Comparison of ENCODE assay signal across 25 cellular contexts in genomic region chr14:104109121-104109541, GRCh38. TPM values are rescaled to one million over a fixed set of nuclear protein-coding genes. Genes with fewer than 3 reads are reported as not detected.
A peak's percentile ranks its signal among the peaks of the same experiment; 100 is the strongest.
DNase-seq lines count a peak whose midpoint lies in the region; ATAC-seq and TF ChIP-seq lines count a peak whose summit lies in the region.
"Had no signal": no experiment of that assay in that cellular context is flagged by ENCODE, and none has a peak within 500 bp of the region (broad histone marks: within the 10 kb centered on the region; RNA-seq: fewer than 3 reads in every experiment).

No MANE protein-coding gene starts in this region.

- H3K27me3 ChIP-seq in SK-N-SH (ENCODE audit: insufficient read depth) = no peaks in the 10 kb centered on the region
- no peaks in the 10 kb centered on the region for H3K27me3 ChIP-seq in endodermal cell (ENCODE audit: control insufficient read depth, insufficient read depth, low read length, poor library complexity, severe bottlenecking)
- H3K27me3 ChIP-seq in neural progenitor cell = peaks cover 1% of the 10 kb centered on the region
- H3K27me3 ChIP-seq in Karpas-422 (ENCODE audit: low read length) = no peaks in the 10 kb centered on the region

- H2AFZ ChIP-seq in SK-N-SH (ENCODE audit: low read depth) (no peak overlapping the region), neural progenitor cell (replicated peaks) (no peak overlapping the region), Karpas-422 (ENCODE audit: low read length) (no peak overlapping the region)

- DNase-seq in SK-N-SH = peak; percentile 21
- peak; percentile 40 for DNase-seq in CD14-positive monocyte (ENCODE audit: low spot score)
- peak; percentile 48 for DNase-seq in endodermal cell
- DNase-seq in neural progenitor cell (ENCODE audit: low spot score) = no peak
- no peak for DNase-seq in Karpas-422
- DNase-seq in globus pallidus (ENCODE audit: low spot score) = no peak
- DNase-seq: activated CD8-positive, alpha-beta memory T cell treated with anti-CD3 and anti-CD28 coated beads for 24 hours; activated T-cell treated with anti-CD3 and anti-CD28 coated beads, Interleukin-2, amount 50 U/mL, for 48 hours; caudate nucleus; dermis blood vessel endothelial cell; NCI-H1105; NCI-H2081; NCI-H226; NCI-H774; stimulated activated CD8-positive, alpha-beta memory T cell treated with anti-CD3 and anti-CD28 coated beads, Interleukin-4, amount 100 ng/mL, for 48 hours; SW 1271; trophoblast cell had no signal

- peaks cover 0 to 18% of the 10 kb centered on the region in 2 experiments; a peak in 1 of 4 replicates for H3K4me1 ChIP-seq in SK-N-SH (ENCODE audit: control insufficient read depth in 1 of 2, insufficient read depth in 2 of 2, low read depth in 1 of 2, low read length in 1 of 2)
- H3K4me1 ChIP-seq in endodermal cell (ENCODE audit: control insufficient read depth, insufficient read depth, low read length) = no peaks in the 10 kb centered on the region
- H3K4me1 ChIP-seq in neural progenitor cell = peaks cover 18% of the 10 kb centered on the region
- no peaks in the 10 kb centered on the region for H3K4me1 ChIP-seq in Karpas-422 (ENCODE audit: low read length)
- H3K4me1 ChIP-seq: heart left ventricle had no signal

- no peak overlapping the region for H3K4me3 ChIP-seq in SK-N-SH (ENCODE audit: low read depth in 2 of 2, low read length in 1 of 2)
- H3K4me3 ChIP-seq in endodermal cell (ENCODE audit: low read length) = no peak overlapping the region
- H3K4me3 ChIP-seq in neural progenitor cell = no peak overlapping the region
- no peak overlapping the region for H3K4me3 ChIP-seq in Karpas-422 (ENCODE audit: low read length)
- H3K4me3 ChIP-seq: heart left ventricle had no signal

- intact Hi-C loops in CD14-positive monocyte (cut with micrococcal nuclease) = no loop called here

- no peak overlapping the region for H3K27ac ChIP-seq in SK-N-SH (ENCODE audit: low read depth in 2 of 2, low read length in 1 of 2)
- H3K27ac ChIP-seq in endodermal cell (ENCODE audit: low read depth, low read length) = no peak overlapping the region
- H3K27ac ChIP-seq in neural progenitor cell = no peak overlapping the region
- H3K27ac ChIP-seq in Karpas-422 (ENCODE audit: low read length) = no peak overlapping the region
- H3K27ac ChIP-seq: 22Rv1, heart left ventricle had no signal

- ATAC-seq in SK-N-SH treated with all-trans-retinoic acid at 6 μM for 48 hours (no peak), GM18519 (IDR thresholded peaks at IDR 0.05; ENCODE audit: low FRiP score, unreplicated experiment) (no peak)
- ATAC-seq: activated naive CD4-positive, alpha-beta T cell treated with anti-CD3 and anti-CD28 coated beads, Interleukin-2, amount 50 U/mL, for 72 hours; heart left ventricle had no signal

- POLR2A ChIA-PET in SK-N-SH (lab: Yijun Ruan, JAX) = no interaction called here

- TF ChIP-seq EP300 in SK-N-SH (IDR thresholded peaks at IDR 0.05; ENCODE audit: borderline replicate concordance in 1 of 2, low read depth in 1 of 2, low read length in 1 of 2) = no peak

- H3K9ac ChIP-seq in SK-N-SH = no peak overlapping the region
- H3K9ac ChIP-seq in endodermal cell (ENCODE audit: extremely low read depth, low read length, poor library complexity, severe bottlenecking) = no peak overlapping the region
- no peak overlapping the region for H3K9ac ChIP-seq in neural progenitor cell
- H3K9ac ChIP-seq in Karpas-422 (ENCODE audit: low read length) = no peak overlapping the region

- no peak overlapping the region for H3K4me3 Mint-ChIP-seq in CD14-positive monocyte
- no peak overlapping the region for H3K4me3 Mint-ChIP-seq in endodermal cell
- H3K4me3 Mint-ChIP-seq in neural progenitor cell = no peak overlapping the region
- H3K4me3 Mint-ChIP-seq: CD4-positive, alpha-beta T cell; nephron had no signal

- H3K9me3 Mint-ChIP-seq in CD14-positive monocyte (no peaks in the 10 kb centered on the region), endodermal cell (no peaks in the 10 kb centered on the region), neural progenitor cell (no peaks in the 10 kb centered on the region)
- H3K9me3 Mint-ChIP-seq: activated naive CD4-positive, alpha-beta T cell treated with anti-CD3 and anti-CD28 coated beads, Interleukin-2, amount 50 U/mL, for 72 hours; CD4-positive, alpha-beta T cell; nephron had no signal

- H3K4me1 Mint-ChIP-seq in CD14-positive monocyte = no peaks in the 10 kb centered on the region
- no peaks in the 10 kb centered on the region for H3K4me1 Mint-ChIP-seq in endodermal cell
- H3K4me1 Mint-ChIP-seq in neural progenitor cell = peaks cover 17% of the 10 kb centered on the region
- H3K4me1 Mint-ChIP-seq: nephron had no signal

- CTCF ChIA-PET in SK-N-SH (lab: Yijun Ruan, JAX) = interaction anchor here (0.9 to 4.5 kb wide), 5 partner anchors 13 to 455 kb away, joined by 3 to 16 read pairs (median 6); no protein-coding TSS in a partner anchor

- H4K20me1 ChIP-seq in SK-N-SH (ENCODE audit: insufficient read depth) (no peaks in the 10 kb centered on the region), neural progenitor cell (ENCODE audit: low read depth) (no peaks in the 10 kb centered on the region), Karpas-422 (ENCODE audit: insufficient read depth, low read depth, low read length) (no peaks in the 10 kb centered on the region)

- no peak for TF ChIP-seq RAD21 in SK-N-SH (IDR thresholded peaks at IDR 0.05; ENCODE audit: low read length)

- WGBS in SK-N-SH (ENCODE audit: low lambda C conversion rate) = 61% methylated on average over 7 of the region's 11 CpGs
- WGBS in endodermal cell (ENCODE audit: insufficient coverage in 1 of 2, insufficient read length in 1 of 2), 2 experiments = 83 to 84% methylated on average over 10 to 11 of the region's 11 CpGs

- TF ChIP-seq CTCF in SK-N-SH (IDR thresholded peaks at IDR 0.05) (no peak), CD14-positive monocyte (IDR thresholded peaks at IDR 0.05) (no peak), endodermal cell (conservative IDR thresholded peaks at IDR 0.05) (no peak), neural progenitor cell (IDR thresholded peaks at IDR 0.05) (no peak)

- H3K27me3 Mint-ChIP-seq in CD14-positive monocyte (ENCODE audit: low read depth in 3 of 3) (peaks cover under 1 to 3% (median 2%) of the 10 kb centered on the region in 3 donors), endodermal cell (ENCODE audit: insufficient read depth) (peaks cover 2% of the 10 kb centered on the region), neural progenitor cell (ENCODE audit: insufficient read depth, low read depth) (peaks cover 8% of the 10 kb centered on the region)
- H3K27me3 Mint-ChIP-seq: CD4-positive, alpha-beta T cell had no signal

- H3K36me3 ChIP-seq in SK-N-SH (replicated peaks in 1 of 2; ENCODE audit: control insufficient read depth in 1 of 2, insufficient read depth in 2 of 2, low read length in 1 of 2) (no peaks in the 10 kb centered on the region), endodermal cell (ENCODE audit: control insufficient read depth, insufficient read depth, low read length) (no peaks in the 10 kb centered on the region), neural progenitor cell (no peaks in the 10 kb centered on the region), Karpas-422 (ENCODE audit: insufficient read depth, low read length) (no peaks in the 10 kb centered on the region)
- H3K36me3 ChIP-seq: heart left ventricle had no signal

- H3K9me3 ChIP-seq in SK-N-SH (no peaks in the 10 kb centered on the region), endodermal cell (ENCODE audit: control insufficient read depth, low read length) (no peaks in the 10 kb centered on the region), neural progenitor cell (ENCODE audit: low read depth) (no peaks in the 10 kb centered on the region), Karpas-422 (ENCODE audit: low read length) (no peaks in the 10 kb centered on the region)
- H3K9me3 ChIP-seq: heart left ventricle had no signal

- no peaks in the 10 kb centered on the region for H3K79me2 ChIP-seq in SK-N-SH (ENCODE audit: insufficient read depth)
- no peaks in the 10 kb centered on the region for H3K79me2 ChIP-seq in neural progenitor cell (ENCODE audit: low read depth)
- no peaks in the 10 kb centered on the region for H3K79me2 ChIP-seq in Karpas-422 (ENCODE audit: low read length)

- H3K4me2 ChIP-seq in SK-N-SH (no peak overlapping the region), neural progenitor cell (peak overlapping the region; percentile 2), Karpas-422 (ENCODE audit: low read depth, low read length, poor library complexity, severe bottlenecking) (no peak overlapping the region)

- H3K27ac Mint-ChIP-seq in CD14-positive monocyte (peak overlapping the region in 1 of 7 donors; percentile 8), endodermal cell (no peak overlapping the region), neural progenitor cell (no peak overlapping the region)
- H3K27ac Mint-ChIP-seq: activated naive CD4-positive, alpha-beta T cell treated with anti-CD3 and anti-CD28 coated beads, Interleukin-2, amount 50 U/mL, for 72 hours; CD4-positive, alpha-beta T cell; nephron had no signal

- H3K9me2 ChIP-seq in SK-N-SH = no peaks in the 10 kb centered on the region
- H3K9me2 ChIP-seq in Karpas-422 (replicated peaks; ENCODE audit: insufficient read depth, low read length) = no peaks in the 10 kb centered on the region

- H3K36me3 Mint-ChIP-seq in CD14-positive monocyte = no peaks in the 10 kb centered on the region
- no peaks in the 10 kb centered on the region for H3K36me3 Mint-ChIP-seq in endodermal cell (ENCODE audit: low read depth)
- no peaks in the 10 kb centered on the region for H3K36me3 Mint-ChIP-seq in neural progenitor cell
- H3K36me3 Mint-ChIP-seq: activated naive CD4-positive, alpha-beta T cell treated with anti-CD3 and anti-CD28 coated beads, Interleukin-2, amount 50 U/mL, for 72 hours had no signal

- H3F3A ChIP-seq in SK-N-SH (replicated peaks; ENCODE audit: insufficient read depth) (no peaks in the 10 kb centered on the region), neural progenitor cell (ENCODE audit: low read depth) (no peaks in the 10 kb centered on the region)

RNA-seq across cellular contexts. Expression of gene ASPG, which starts 23.6 kb away (rescaled TPM):
- polyA plus RNA-seq in SK-N-SH (2012; rRNA removed) (not detected in 2 replicates), CD14-positive monocyte (not detected)
- not detected in 2 replicates for polyA plus RNA-seq in SK-N-SH (2012; cell fraction: cytosol; rRNA removed)
- 0.01 TPM in 1 of 2 replicates, not detected in the other for polyA plus RNA-seq in SK-N-SH (2012; cell fraction: nucleus; rRNA removed)
- total RNA-seq in endodermal cell (1 to 10 TPM in 1 of 2 donors, under 1 TPM in 1; 0.71 to 1.4 TPM), neural progenitor cell (ENCODE audit: low replicate concordance) (0.87 and 1.2 TPM in 2 replicates)
- polyA plus RNA-seq in endodermal cell (2013, experiment 1 of 2) = 0.32 TPM
- 0.33 TPM for polyA plus RNA-seq in endodermal cell (2013, experiment 2 of 2)
- total RNA-seq in Karpas-422 (2014; rRNA removed; shearing (Covaris generic); ENCODE audit: low replicate concordance) = not detected in 2 replicates
- total RNA-seq: activated naive CD4-positive, alpha-beta T cell treated with anti-CD3 and anti-CD28 coated beads, Interleukin-2, amount 50 U/mL, for 72 hours; CD4-positive, alpha-beta T cell; dermis blood vessel endothelial cell; endothelial cell of umbilical vein had no signal
- polyA plus RNA-seq: endothelial cell of umbilical vein had no signal

RNA-seq across cellular contexts. Expression of gene KIF26A, which starts 29.3 kb away (rescaled TPM):
- polyA plus RNA-seq in SK-N-SH (2012; rRNA removed) (1.4 and 1.7 TPM in 2 replicates), CD14-positive monocyte (not detected)
- polyA plus RNA-seq in SK-N-SH (2012; cell fraction: cytosol; rRNA removed) = 0.79 and 1.5 TPM in 2 replicates
- 2.1 and 4.0 TPM in 2 replicates for polyA plus RNA-seq in SK-N-SH (2012; cell fraction: nucleus; rRNA removed)
- total RNA-seq in endodermal cell (10 to 100 TPM; 36.7 to 54.8 TPM), neural progenitor cell (ENCODE audit: low replicate concordance) (6.1 and 40.2 TPM in 2 replicates)
- 9.9 TPM for polyA plus RNA-seq in endodermal cell (2013, experiment 1 of 2)
- polyA plus RNA-seq in endodermal cell (2013, experiment 2 of 2) = 8.4 TPM
- total RNA-seq in Karpas-422 (2014; rRNA removed; shearing (Covaris generic); ENCODE audit: low replicate concordance) = not detected in 2 replicates

Comparison
In these comparisons a context has a peak if more than half of its experiments do, and no peak if none do; other contexts are left out.
1. DNase-seq: peak in SK-N-SH (single experiment), CD14-positive monocyte (single experiment) and endodermal cell (single experiment); none in neural progenitor cell (single experiment), Karpas-422 (single experiment) and globus pallidus (single experiment).